ENCODE assay signal across 2 cellular contexts in genomic region chr1:11338351-11338809, GRCh38.
TF ChIP-seq lines count a peak whose summit lies in the region.

No MANE protein-coding gene starts in this region.

TF ChIP-seq in IMR-90, 13 proteins besides CTCF, POLR2A, EP300 and RAD21:
- no peak for TF ChIP-seq FOS (IDR thresholded peaks at IDR 0.05; ENCODE audit: low read depth, low read length)
- TF ChIP-seq RCOR1 (IDR thresholded peaks at IDR 0.05; ENCODE audit: insufficient replicate concordance, low read length) = no peak
- TF ChIP-seq MAFK (IDR thresholded peaks at IDR 0.05; ENCODE audit: low read depth, low read length) = no peak
- TF ChIP-seq RFX5 (IDR thresholded peaks at IDR 0.05; ENCODE audit: low read depth, low read length) = no peak
- TF ChIP-seq CEBPB (IDR thresholded peaks at IDR 0.05; ENCODE audit: low read depth, low read length) = no peak
- no peak for TF ChIP-seq USF2 (IDR thresholded peaks at IDR 0.05; ENCODE audit: low read depth, low read length)
- no peak for TF ChIP-seq NFE2L2 (IDR thresholded peaks at IDR 0.05; ENCODE audit: low read depth, low read length)
- no peak for TF ChIP-seq MXI1 (IDR thresholded peaks at IDR 0.05; ENCODE audit: borderline replicate concordance, low read depth, low read length)
- no peak for TF ChIP-seq CHD1 (IDR thresholded peaks at IDR 0.05; ENCODE audit: low read depth, low read length)
- no peak for TF ChIP-seq SMC3 (IDR thresholded peaks at IDR 0.05; ENCODE audit: low read depth, low read length)
- no peak for TF ChIP-seq ELK1 (IDR thresholded peaks at IDR 0.05; ENCODE audit: borderline replicate concordance, low read depth, low read length)
- no peak for TF ChIP-seq MAZ (IDR thresholded peaks at IDR 0.05; ENCODE audit: borderline replicate concordance, low read depth, low read length)
- TF ChIP-seq BHLHE40 (IDR thresholded peaks at IDR 0.05; ENCODE audit: low read depth, low read length) = no peak
TF ChIP-seq in IMR-90: peak in this region for 0.

TF ChIP-seq in H1, 55 proteins besides CTCF, POLR2A, EP300 and RAD21:
- TF ChIP-seq BCL11A (IDR thresholded peaks at IDR 0.05; ENCODE audit: low read depth in 2 of 2, low read length in 2 of 2) (no peak), CTBP2 (IDR thresholded peaks at IDR 0.05; ENCODE audit: borderline replicate concordance, insufficient read depth, insufficient read length, low read length) (no peak), NANOG (IDR thresholded peaks at IDR 0.05; ENCODE audit: insufficient read depth, low read depth, low read length, poor library complexity, severe bottlenecking) (no peak)
TF ChIP-seq in H1: peak in this region for 0.
